ENCODE assay signal across 22 cellular contexts in the genomic region with DNA sequence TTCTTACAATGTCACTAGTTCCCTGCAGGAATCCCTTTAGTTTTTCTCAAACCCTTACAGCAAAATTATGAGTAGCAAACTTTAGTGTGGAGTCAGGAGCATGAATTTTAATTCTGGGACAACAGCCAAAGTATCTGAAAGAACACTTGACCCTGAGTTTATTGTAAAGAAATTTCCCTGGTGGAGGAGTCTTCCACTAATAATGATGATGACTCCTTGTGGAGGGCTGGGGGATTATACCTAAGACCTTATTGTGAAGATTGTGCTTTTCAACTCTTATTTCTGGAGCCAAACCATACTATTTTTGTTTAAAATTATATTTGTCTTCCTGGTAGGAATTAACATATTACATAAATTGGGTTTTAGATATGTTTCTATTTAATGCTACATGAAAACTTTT.
DNase-seq lines count a peak whose midpoint lies in the region; TF ChIP-seq lines count a peak whose summit lies in the region.
"Had no signal": no experiment of that assay in that cellular context is flagged by ENCODE, and none has a peak within 500 bp of the region (broad histone marks: within the 10 kb centered on the region; RNA-seq: fewer than 3 reads in every experiment).

No MANE protein-coding gene starts in this region.

- BruUV-seq in A673 (replicated peaks; lab: Mats Ljungman, UMichigan) (no TSS peak), PC-9 (replicated peaks; lab: Mats Ljungman, UMichigan) (no TSS peak)

- CTCF ChIA-PET in A673 (lab: Charles Lee) (interaction anchor here (0.6 kb wide), 1 partner anchor 422 kb away, joined by 3 read pairs; the partner anchor contains the start of gene GAD1), PC-9 (lab: Charles Lee) (no interaction called here)

- H3K9me3 Mint-ChIP-seq in progenitor cell of endocrine pancreas (ENCODE audit: low read depth), result no peaks in the 10 kb centered on the region
- H3K9me3 Mint-ChIP-seq: activated T-cell treated with anti-CD3 and anti-CD28 coated beads, Interleukin-2, amount 50 U/mL, for 72 hours; naive thymus-derived CD8-positive, alpha-beta T cell had no signal

- H3K79me2 ChIP-seq in PC-9 (ENCODE audit: low read depth), result no peaks in the 10 kb centered on the region

- H3K9me2 ChIP-seq in PC-9 (ENCODE audit: insufficient read depth), result no peaks in the 10 kb centered on the region

- no peak overlapping the region for H3K27ac Mint-ChIP-seq in progenitor cell of endocrine pancreas
- H3K27ac Mint-ChIP-seq: activated T-cell treated with anti-CD3 and anti-CD28 coated beads, Interleukin-2, amount 50 U/mL, for 72 hours; CD4-positive, alpha-beta memory T cell; naive thymus-derived CD8-positive, alpha-beta T cell had no signal

- no peaks in the 10 kb centered on the region for H3K9me3 ChIP-seq in A673 (ENCODE audit: low read depth, low read length, poor library complexity, severe bottlenecking)
- H3K9me3 ChIP-seq in PC-9 (ENCODE audit: insufficient read depth, low read depth), result no peaks in the 10 kb centered on the region
- H3K9me3 ChIP-seq: esophagus squamous epithelium, HAP-1, prostate gland had no signal

- DNase-seq in A673 (ENCODE audit: low spot score), result peak; percentile 49
- DNase-seq in ELR (ENCODE audit: low read depth), result peak; percentile 11
- no peak for DNase-seq in PC-9
- DNase-seq in fibroblast of the aortic adventitia (ENCODE audit: low read depth), result no peak
- DNase-seq in progenitor cell of endocrine pancreas (ENCODE audit: low spot score, unreplicated experiment), result no peak
- DNase-seq in NCI-H526 (lab: John Stamatoyannopoulos, UW), result no peak
- DNase-seq in coronary artery (ENCODE audit: low spot score), result no peak
- no peak for DNase-seq in NCI-H748 (lab: John Stamatoyannopoulos, UW; ENCODE audit: unreplicated experiment)
- DNase-seq: activated CD4-positive, alpha-beta T cell treated with anti-CD3 and anti-CD28 coated beads, Interleukin-2, amount 50 U/mL, for 1 hour; activated T-cell treated with anti-CD3 and anti-CD28 coated beads, Interleukin-2, amount 50 U/mL, for 72 hours; caudate nucleus; CD4-positive, alpha-beta memory T cell; effector CD4-positive, alpha-beta T cell; esophagus squamous epithelium; head of caudate nucleus; naive thymus-derived CD8-positive, alpha-beta T cell; NCI-H1092 treated with DMSO at 0.1 percent for 48 hours; NCI-H226; stimulated activated CD4-positive, alpha-beta T cell treated with anti-CD3 and anti-CD28 coated beads, Interleukin-4, amount 100 ng/mL, for 4 hours had no signal

- H3K4me3 ChIP-seq in A673 (ENCODE audit: low read depth, low read length, poor library complexity, severe bottlenecking) (no peak overlapping the region), PC-9 (no peak overlapping the region), fibroblast of the aortic adventitia (ENCODE audit: low read depth, low read length) (no peak overlapping the region), coronary artery (no peak overlapping the region)
- H3K4me3 ChIP-seq: esophagus squamous epithelium, HAP-1, prostate gland had no signal

- peaks cover 43% of the 10 kb centered on the region for H3K4me1 ChIP-seq in A673 (ENCODE audit: insufficient read depth, low read length, poor library complexity, severe bottlenecking)
- no peaks in the 10 kb centered on the region for H3K4me1 ChIP-seq in PC-9 (replicated peaks; ENCODE audit: insufficient read depth)
- H3K4me1 ChIP-seq: esophagus squamous epithelium, prostate gland had no signal

- H3K4me3 Mint-ChIP-seq in progenitor cell of endocrine pancreas (ENCODE audit: low read depth), result no peak overlapping the region
- H3K4me3 Mint-ChIP-seq: activated T-cell treated with anti-CD3 and anti-CD28 coated beads, Interleukin-2, amount 50 U/mL, for 72 hours; CD4-positive, alpha-beta memory T cell; naive thymus-derived CD8-positive, alpha-beta T cell had no signal

- H3K4me2 ChIP-seq in PC-9, result no peak overlapping the region
- H3K4me2 ChIP-seq: KMS-11 had no signal

- no peaks in the 10 kb centered on the region for H3F3A ChIP-seq in PC-9 (ENCODE audit: insufficient read depth, low read depth)

- no peak overlapping the region for H2AFZ ChIP-seq in PC-9

- H3K27ac ChIP-seq in A673 (ENCODE audit: low read depth, low read length, poor library complexity, severe bottlenecking) (no peak overlapping the region), PC-9 (no peak overlapping the region), coronary artery (no peak overlapping the region)
- H3K27ac ChIP-seq: esophagus squamous epithelium, KMS-11, prostate gland had no signal

- H4K20me1 ChIP-seq in PC-9 (ENCODE audit: insufficient read depth), result no peaks in the 10 kb centered on the region

- no peaks in the 10 kb centered on the region for H3K36me3 Mint-ChIP-seq in progenitor cell of endocrine pancreas (ENCODE audit: insufficient read depth)
- H3K36me3 Mint-ChIP-seq: CD4-positive, alpha-beta memory T cell; naive thymus-derived CD8-positive, alpha-beta T cell had no signal

- intact Hi-C loops in A673 (cut with micrococcal nuclease; ENCODE audit: unreplicated experiment) (no loop called here), PC-9 (cut with micrococcal nuclease; ENCODE audit: unreplicated experiment) (no loop called here)

- POLR2A ChIA-PET in A673 (lab: Charles Lee; ENCODE audit: low non-redundant PET), result no interaction called here
- POLR2A ChIA-PET in PC-9 (lab: Charles Lee; ENCODE audit: unreplicated experiment), result no interaction called here

- TF ChIP-seq CTCF in A673 (conservative IDR thresholded peaks at IDR 0.05; ENCODE audit: low read depth, low read length) (peak; percentile 42; the same call in 1 of the 2 replicates), PC-9 (conservative IDR thresholded peaks at IDR 0.05) (peak; percentile 28; the same call in 1 of the 2 replicates), fibroblast of the aortic adventitia (IDR thresholded peaks at IDR 0.05; ENCODE audit: insufficient read depth, low read length) (peak; percentile 9), progenitor cell of endocrine pancreas (IDR thresholded peaks at IDR 0.05; ENCODE audit: unreplicated experiment) (no peak), coronary artery (IDR thresholded peaks at IDR 0.05) (no peak)

- H3K27me3 ChIP-seq in A673 (replicated peaks; ENCODE audit: insufficient read depth, low read depth, low read length, poor library complexity), result peaks cover 14% of the 10 kb centered on the region
- H3K27me3 ChIP-seq in PC-9 (ENCODE audit: insufficient read depth, low read depth), result no peaks in the 10 kb centered on the region

- no peaks in the 10 kb centered on the region for H3K36me3 ChIP-seq in A673 (ENCODE audit: insufficient read depth, low read length, poor library complexity, severe bottlenecking)
- H3K36me3 ChIP-seq in PC-9 (ENCODE audit: low read depth), result no peaks in the 10 kb centered on the region
- H3K36me3 ChIP-seq: esophagus squamous epithelium, HAP-1, prostate gland had no signal

- peaks cover 1% of the 10 kb centered on the region for H3K4me1 Mint-ChIP-seq in progenitor cell of endocrine pancreas (ENCODE audit: low read depth)
- H3K4me1 Mint-ChIP-seq: CD4-positive, alpha-beta memory T cell had no signal

- peaks cover 21% of the 10 kb centered on the region for H3K27me3 Mint-ChIP-seq in progenitor cell of endocrine pancreas

Comparison
In these comparisons a context has a peak if more than half of its experiments do, and no peak if none do; other contexts are left out.
1. DNase-seq: peak in A673 (single experiment) and ELR (single experiment); none in PC-9 (0 of 2), fibroblast of the aortic adventitia (single experiment), progenitor cell of endocrine pancreas (single experiment), NCI-H526 (0 of 2), coronary artery (single experiment) and NCI-H748 (single experiment).
2. CTCF ChIP-seq: peak in A673 (single experiment), PC-9 (single experiment) and fibroblast of the aortic adventitia (single experiment); none in progenitor cell of endocrine pancreas (single experiment) and coronary artery (single experiment).